In genomic region chr14:54893151-54893760, GRCh38 we compare ENCODE assay signal across 8 cellular contexts. TPM values are rescaled to one million over a fixed set of nuclear protein-coding genes. Genes with fewer than 3 reads are reported as not detected.
DNase-seq lines count a peak whose midpoint lies in the region; ATAC-seq and TF ChIP-seq lines count a peak whose summit lies in the region.

No MANE protein-coding gene starts in this region.

- TF ChIP-seq CTCF in CD4-positive, alpha-beta T cell (IDR thresholded peaks at IDR 0.05): peak; percentile 81
- peak; percentile 57 for TF ChIP-seq CTCF in GM13977 (IDR thresholded peaks at IDR 0.05; ENCODE audit: extremely low read depth, insufficient read depth, missing control alignments)

- POLR2A ChIA-PET in CD4-positive, alpha-beta T cell (lab: Charles Lee): interaction anchor here (1.6 to 1.8 kb wide), 2 partner anchors 9 to 12 kb away, joined by 3 to 12 read pairs; partner anchors contain the start of gene GCH1

- H3K27ac Mint-ChIP-seq in CD4-positive, alpha-beta T cell: no peak overlapping the region

- peak; percentile 81 for ATAC-seq in CD4-positive, alpha-beta T cell (ENCODE audit: poor library complexity)

- H3K4me1 Mint-ChIP-seq in CD4-positive, alpha-beta T cell (ENCODE audit: low read depth): peaks cover 54% of the 10 kb centered on the region

- no peaks in the 10 kb centered on the region for H3K36me3 Mint-ChIP-seq in CD4-positive, alpha-beta T cell (ENCODE audit: low read depth)

- no peak overlapping the region for H3K27ac ChIP-seq in CD4-positive, alpha-beta T cell (ENCODE audit: low read depth, low read length)

- H3K9me3 Mint-ChIP-seq in CD4-positive, alpha-beta T cell: no peaks in the 10 kb centered on the region

- in situ Hi-C loops in GM13977 (cut with MboI; ENCODE audit: low pct_unique_long_range_greater_than_20kb, low sequenced_read_pairs, unreplicated experiment): no loop called here

- intact Hi-C loops in CD4-positive, alpha-beta T cell (cut with DNase I, micrococcal nuclease): no loop called here

- CTCF ChIA-PET in CD4-positive, alpha-beta T cell (lab: Charles Lee): interaction anchor here (0.6 to 3.5 kb wide), 3 partner anchors 10 to 17 kb away, joined by 3 to 11 read pairs (median 3); partner anchors contain the start of gene GCH1

- no peaks in the 10 kb centered on the region for H3K27me3 ChIP-seq in CD4-positive, alpha-beta T cell (ENCODE audit: control insufficient read depth, insufficient read depth, low read length)

- peak in 1 of 10 experiments; percentile 9 for DNase-seq in CD4-positive, alpha-beta T cell
- DNase-seq in GM13977 (ENCODE audit: low spot score) (peak; percentile 33), NCI-H1694 treated with DMSO at 0.1 percent for 48 hours (lab: John Stamatoyannopoulos, UW) (peak; percentile 53), germinal center (ENCODE audit: low spot score) (peak; percentile 46), renal cortical epithelial cell (ENCODE audit: low read depth) (peak; percentile 69), islet precursor cell (no peak)
- DNase-seq in activated CD4-positive, alpha-beta T cell treated with anti-CD3 and anti-CD28 coated beads for 48 hours: peak; percentile 43
- no peak for DNase-seq in activated CD4-positive, CD25-positive, alpha-beta regulatory T cell (lab: John Stamatoyannopoulos, UW)

- no peaks in the 10 kb centered on the region for H3K9me3 ChIP-seq in CD4-positive, alpha-beta T cell (ENCODE audit: control insufficient read depth, low read length)

- no peak overlapping the region for H3K4me3 Mint-ChIP-seq in CD4-positive, alpha-beta T cell

- H3K27me3 Mint-ChIP-seq in CD4-positive, alpha-beta T cell: no peaks in the 10 kb centered on the region

RNA-seq across cellular contexts. Expression of gene GCH1, which starts 9.4 kb away (rescaled TPM):
- 10 to 100 TPM; 18.4 to 20.4 TPM for total RNA-seq in CD4-positive, alpha-beta T cell
- 3.1 and 32.6 TPM in 2 replicates for total RNA-seq in renal cortical epithelial cell

Comparison
In these comparisons a context has a peak if more than half of its experiments do, and no peak if none do; other contexts are left out.
1. DNase-seq: peak in GM13977 (single experiment), NCI-H1694 treated with DMSO at 0.1 percent for 48 hours (single experiment), activated CD4-positive, alpha-beta T cell treated with anti-CD3 and anti-CD28 coated beads for 48 hours (single experiment), germinal center (single experiment) and renal cortical epithelial cell (single experiment); none in activated CD4-positive, CD25-positive, alpha-beta regulatory T cell (0 of 4) and islet precursor cell (single experiment).